In the genomic region with DNA sequence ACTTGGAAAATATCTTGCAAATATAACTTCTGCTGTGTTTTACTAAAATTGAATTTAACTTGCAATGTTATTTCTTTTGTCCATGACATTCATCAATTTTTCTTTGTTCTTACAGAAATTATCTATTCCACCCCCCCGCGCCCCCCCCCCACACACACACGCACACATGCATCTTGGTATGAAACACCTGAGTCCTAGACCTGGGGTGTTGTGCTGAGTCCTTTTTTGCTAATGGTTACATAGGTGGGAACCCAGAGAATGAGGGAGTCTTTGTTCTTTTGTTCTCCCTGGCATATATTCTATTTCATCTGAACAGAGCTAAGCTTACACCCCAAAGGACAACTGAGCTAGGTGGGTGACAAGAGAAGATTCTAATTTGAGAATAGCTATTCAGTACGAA, we compare ENCODE assay signal across 1 cellular context.
TF ChIP-seq lines count a peak whose summit lies in the region.

No MANE protein-coding gene starts in this region.

TF ChIP-seq in K562, 482 proteins besides CTCF, POLR2A, EP300 and RAD21:
- TF ChIP-seq ZBTB8A (IDR thresholded peaks at IDR 0.05; ENCODE audit: partially characterized antibody) (no peak), ZNF740 (CRISPR knock-in tag; IDR thresholded peaks at IDR 0.05) (no peak), ZNF740 (tag; IDR thresholded peaks at IDR 0.05) (peak in 1 of 2 experiments; percentile 71; a peak in 1 of 4 replicates), POLR2H (tag; IDR thresholded peaks at IDR 0.05; ENCODE audit: low read depth) (no peak)
